ENCODE assay signal across 8 cellular contexts in genomic region chr15:85312925-85313324, GRCh38.
DNase-seq lines count a peak whose midpoint lies in the region; ATAC-seq and TF ChIP-seq lines count a peak whose summit lies in the region.

No MANE protein-coding gene starts in this region.

- H3K27me3 Mint-ChIP-seq in IgD-negative memory B cell = no peaks in the 10 kb centered on the region

- peak overlapping the region; percentile 82 to 94 (median 93) for H3K27ac Mint-ChIP-seq in IgD-negative memory B cell

- H3K36me3 Mint-ChIP-seq in IgD-negative memory B cell = peaks cover 14% of the 10 kb centered on the region

- no peaks in the 10 kb centered on the region for H3K27me3 ChIP-seq in fibroblast of lung (ENCODE audit: control insufficient read depth, insufficient read depth, low read length)
- H3K27me3 ChIP-seq in transverse colon = no peaks in the 10 kb centered on the region

- peak overlapping the region; percentile 70 to 91 (median 81) for H3K4me3 Mint-ChIP-seq in IgD-negative memory B cell

- no peak overlapping the region for H3K9ac ChIP-seq in fibroblast of lung (ENCODE audit: insufficient read depth, low read length)

- H3K4me1 ChIP-seq in fibroblast of lung (ENCODE audit: control insufficient read depth, extremely low read depth, insufficient read depth, low read length) (peaks cover 6% of the 10 kb centered on the region), transverse colon (peaks cover 13 to 27% (median 20%) of the 10 kb centered on the region in 4 donors)

- H3K4me3 ChIP-seq in AG10803 (ENCODE audit: low read length) (no peak overlapping the region), fibroblast of lung (replicated peaks in 1 of 4; ENCODE audit: control extremely low read depth in 1 of 4, insufficient read depth in 1 of 4, low read depth in 3 of 4, low read length in 4 of 4) (no peak overlapping the region), transverse colon (no peak overlapping the region)

- H2AFZ ChIP-seq in fibroblast of lung (ENCODE audit: low read length) = peak overlapping the region; percentile 16

- peak; percentile 7 for ATAC-seq in GM19397 (IDR thresholded peaks at IDR 0.05; ENCODE audit: unreplicated experiment)
- ATAC-seq in esophagus mucosa = no peak

- no peaks in the 10 kb centered on the region for H3K79me2 ChIP-seq in fibroblast of lung (ENCODE audit: control insufficient read depth, insufficient read depth, low read length)

- H3K27ac ChIP-seq in fibroblast of lung (ENCODE audit: insufficient read depth, low read length) (peak overlapping the region; percentile 24), transverse colon (no peak overlapping the region)

- H3K4me1 Mint-ChIP-seq in IgD-negative memory B cell = peaks cover 62 to 71% (median 70%) of the 10 kb centered on the region in 3 donors

- no peaks in the 10 kb centered on the region for H3K36me3 ChIP-seq in fibroblast of lung (ENCODE audit: control insufficient read depth, insufficient read depth, low read length)
- no peaks in the 10 kb centered on the region for H3K36me3 ChIP-seq in transverse colon

- intact Hi-C loops in transverse colon (cut with DNase I; ENCODE audit: low total_unique reads) = no loop called here

- H3K9me3 ChIP-seq in fibroblast of lung (ENCODE audit: control insufficient read depth, insufficient read depth, low read depth, low read length) (no peaks in the 10 kb centered on the region), transverse colon (no peaks in the 10 kb centered on the region)

- peaks cover 0 to 2% (median 0%) of the 10 kb centered on the region in 3 donors for H3K9me3 Mint-ChIP-seq in IgD-negative memory B cell

- no peaks in the 10 kb centered on the region for H4K20me1 ChIP-seq in fibroblast of lung (ENCODE audit: control insufficient read depth, extremely low read depth, insufficient read depth, low read length)

- in situ Hi-C loops in transverse colon (cut with MboI; ENCODE audit: low pct_ligation_motif_present in 1 of 4, low pct_unique_long_range_greater_than_20kb in 1 of 4, low sequenced_read_pairs in 3 of 4) = loop anchor here in 2 of 4 donors (25.0 kb wide), 2 partner anchors 174 to 524 kb away; no protein-coding TSS in a partner anchor

- TF ChIP-seq POLR2A in transverse colon (IDR thresholded peaks at IDR 0.05) = no peak

- H3K4me2 ChIP-seq in fibroblast of lung (ENCODE audit: extremely low read depth, insufficient read depth, low read length) = no peak overlapping the region

- peak; percentile 62 for DNase-seq in AG10803 (ENCODE audit: low read depth)
- DNase-seq in fibroblast of lung (ENCODE audit: low read depth in 2 of 2) = peak; percentile 42 to 53
- no peak for DNase-seq in transverse colon
- DNase-seq in GM20000 (ENCODE audit: low spot score) = no peak
- DNase-seq in NCI-H1436 treated with DMSO at 0.1 percent for 48 hours (lab: John Stamatoyannopoulos, UW) = no peak

- no peak for TF ChIP-seq EP300 in transverse colon (IDR thresholded peaks at IDR 0.05; ENCODE audit: low read depth)

- TF ChIP-seq CTCF in AG10803 (conservative IDR thresholded peaks at IDR 0.05; ENCODE audit: low read length) (peak; percentile 49), fibroblast of lung (conservative IDR thresholded peaks at IDR 0.05 in 1 of 2, IDR thresholded peaks at IDR 0.05 in 1 of 2; ENCODE audit: low read depth in 1 of 2, low read length in 2 of 2) (peak; percentile 23 to 41), transverse colon (IDR thresholded peaks at IDR 0.05) (no peak), GM20000 (IDR thresholded peaks at IDR 0.05; ENCODE audit: extremely low read depth, missing control alignments) (no peak)

- 60 to 81% methylated on average over 1 to 2 of the region's 2 CpGs for WGBS in transverse colon (ENCODE audit: low coverage in 1 of 2), 2 donors

Comparison
In these comparisons a context has a peak if more than half of its experiments do, and no peak if none do; other contexts are left out.
1. DNase-seq: peak in AG10803 (single experiment) and fibroblast of lung (2 of 2); none in transverse colon (single experiment), GM20000 (single experiment) and NCI-H1436 treated with DMSO at 0.1 percent for 48 hours (single experiment).
2. CTCF ChIP-seq: peak in AG10803 (single experiment) and fibroblast of lung (2 of 2); none in transverse colon (0 of 5) and GM20000 (single experiment).